In genomic region chr5:78899922-78900362, GRCh38 we compare ENCODE assay signal across 8 cellular contexts.
DNase-seq lines count a peak whose midpoint lies in the region; ATAC-seq, FAIRE-seq and TF ChIP-seq lines count a peak whose summit lies in the region.

No MANE protein-coding gene starts in this region.

- DNase-seq in heart right ventricle, result peak in 1 of 2 donors; percentile 43
- no peak for DNase-seq in Right ventricle myocardium superior
- peak; percentile 82 for DNase-seq in NB4 (ENCODE audit: low read depth)
- DNase-seq in activated CD8-positive, alpha-beta T cell treated with anti-CD3 and anti-CD28 coated beads for 36 hours, result peak; percentile 43
- DNase-seq in HepG2 (ENCODE audit: low spot score), result peak; percentile 58
- no peak for DNase-seq in putamen (ENCODE audit: low spot score)
- no peak for DNase-seq in GF-D8 (lab: John Stamatoyannopoulos, UW)

- no peak overlapping the region for H3K27ac ChIP-seq in heart right ventricle
- no peak overlapping the region for H3K27ac ChIP-seq in HepG2 (ENCODE audit: extremely low read length, insufficient read depth, low read length)

- TF ChIP-seq EP300 in HepG2 (IDR thresholded peaks at IDR 0.05; ENCODE audit: low read depth in 2 of 2, low read length in 2 of 2) (no peak), HepG2 (CRISPR knock-in tag; IDR thresholded peaks at IDR 0.05; ENCODE audit: borderline replicate concordance) (no peak)

- no peak overlapping the region for H3K9ac ChIP-seq in HepG2 (ENCODE audit: insufficient read depth, low read depth, low read length)

- no peaks in the 10 kb centered on the region for H4K20me1 ChIP-seq in HepG2 (ENCODE audit: insufficient read depth, low read length)

- no peak overlapping the region for H3K4me3 Mint-ChIP-seq in activated CD8-positive, alpha-beta T cell treated with anti-CD3 and anti-CD28 coated beads for 36 hours

- H3K4me3 ChIP-seq in heart right ventricle (no peak overlapping the region), NB4 (ENCODE audit: low read depth, low read length) (no peak overlapping the region), HepG2 (replicated peaks in 1 of 3; ENCODE audit: insufficient read depth in 1 of 3, low read depth in 2 of 3, low read length in 3 of 3) (no peak overlapping the region)

- no peak for TF ChIP-seq POLR2A in NB4 (IDR thresholded peaks at IDR 0.05; ENCODE audit: extremely low read depth, insufficient read length)
- no peak for TF ChIP-seq POLR2A in HepG2 (IDR thresholded peaks at IDR 0.05; ENCODE audit: insufficient read depth in 1 of 2, low read depth in 2 of 2, low read length in 2 of 2)

- no peak overlapping the region for H3K4me2 ChIP-seq in HepG2 (ENCODE audit: low read depth, low read length)

- ATAC-seq in heart right ventricle (no peak), Right ventricle myocardium superior (ENCODE audit: poor library complexity) (no peak), HepG2 (peak; percentile 86), GM19463 (IDR thresholded peaks at IDR 0.05; ENCODE audit: unreplicated experiment) (no peak)
- no peak for ATAC-seq in activated CD8-positive, alpha-beta T cell treated with anti-CD3 and anti-CD28 coated beads for 36 hours

- H3K4me1 ChIP-seq in heart right ventricle, result peaks cover 0 to 11% (median 2%) of the 10 kb centered on the region in 9 donors
- H3K4me1 ChIP-seq in HepG2 (ENCODE audit: insufficient read depth, low read length), result no peaks in the 10 kb centered on the region

- peak; percentile 34 to 75 (median 61) for TF ChIP-seq CTCF in heart right ventricle (IDR thresholded peaks at IDR 0.05)
- TF ChIP-seq CTCF in NB4 (IDR thresholded peaks at IDR 0.05; ENCODE audit: low read depth, low read length), result peak; percentile 81
- peak; percentile 33 for TF ChIP-seq CTCF in activated CD8-positive, alpha-beta T cell treated with anti-CD3 and anti-CD28 coated beads for 36 hours (IDR thresholded peaks at IDR 0.05)
- peak; percentile 72 for TF ChIP-seq CTCF in HepG2 (CRISPR knock-in tag; IDR thresholded peaks at IDR 0.05)

- FAIRE-seq in HepG2 (lab: Jason Lieb, UNC), result peak; percentile 78

- 13 to 14% methylated on average over 3 of the region's 3 CpGs for WGBS in heart right ventricle, 2 donors
- WGBS in HepG2 (ENCODE audit: low lambda C conversion rate), result 6% methylated on average over 3 of the region's 3 CpGs

- H3K36me3 ChIP-seq in heart right ventricle (no peaks in the 10 kb centered on the region), HepG2 (replicated peaks in 1 of 2; ENCODE audit: control insufficient read depth in 1 of 2, insufficient read depth in 2 of 2, low read length in 2 of 2) (peaks cover 5 to 23% of the 10 kb centered on the region in 2 experiments; a peak in 4 of 5 replicates)

- intact Hi-C loops in heart right ventricle (cut with DNase I), result loop anchor here in 8 of 10 donors (2.0 to 10.0 kb wide), 8 partner anchors 55 to 365 kb away; no protein-coding TSS in a partner anchor
- intact Hi-C loops in Right ventricle myocardium superior (cut with DNase I), result loop anchor here (10.0 kb wide), 1 partner anchor 245 kb away; no protein-coding TSS in a partner anchor
- intact Hi-C loops in activated CD8-positive, alpha-beta T cell treated with anti-CD3 and anti-CD28 coated beads for 36 hours (cut with micrococcal nuclease), result no loop called here
- intact Hi-C loops in HepG2 (cut with micrococcal nuclease; ENCODE audit: unreplicated experiment), result loop anchor here (1.0 to 10.0 kb wide), 3 partner anchors 65 to 235 kb away; no protein-coding TSS in a partner anchor

- POLR2A ChIA-PET in activated CD8-positive, alpha-beta T cell treated with anti-CD3 and anti-CD28 coated beads for 36 hours (lab: Charles Lee), result no interaction called here
- POLR2A ChIA-PET in HepG2 (lab: Yijun Ruan, JAX), result no interaction called here

- peaks cover 11% of the 10 kb centered on the region for H3K9me3 Mint-ChIP-seq in activated CD8-positive, alpha-beta T cell treated with anti-CD3 and anti-CD28 coated beads for 36 hours

- no peaks in the 10 kb centered on the region for H3K4me1 Mint-ChIP-seq in activated CD8-positive, alpha-beta T cell treated with anti-CD3 and anti-CD28 coated beads for 36 hours (ENCODE audit: low read depth)

- TF ChIP-seq RAD21 in HepG2 (CRISPR knock-in tag; IDR thresholded peaks at IDR 0.05), result peak; percentile 72

- H3K27ac Mint-ChIP-seq in activated CD8-positive, alpha-beta T cell treated with anti-CD3 and anti-CD28 coated beads for 36 hours, result no peak overlapping the region

- no peaks in the 10 kb centered on the region for H3K79me2 ChIP-seq in HepG2 (ENCODE audit: insufficient read depth, low read length)

- no peaks in the 10 kb centered on the region for H3K27me3 ChIP-seq in heart right ventricle
- H3K27me3 ChIP-seq in HepG2 (ENCODE audit: control insufficient read depth in 1 of 2, insufficient read depth in 2 of 2, low read length in 2 of 2), result no peaks in the 10 kb centered on the region

- in situ Hi-C loops in HepG2 (cut with HindIII; ENCODE audit: extremely low pct_ligation_motif_present, low pct_unique_long_range_greater_than_20kb), result loop anchor here (5.0 to 10.0 kb wide), 2 partner anchors 62 to 235 kb away; no protein-coding TSS in a partner anchor

- H2AFZ ChIP-seq in HepG2 (ENCODE audit: low read length), result no peak overlapping the region

- no TSS peak for BruUV-seq in HepG2 (replicated peaks; lab: Mats Ljungman, UMichigan)

- peaks cover 12% of the 10 kb centered on the region for H3K36me3 Mint-ChIP-seq in activated CD8-positive, alpha-beta T cell treated with anti-CD3 and anti-CD28 coated beads for 36 hours (ENCODE audit: low read depth)

- no peaks in the 10 kb centered on the region for H3K27me3 Mint-ChIP-seq in activated CD8-positive, alpha-beta T cell treated with anti-CD3 and anti-CD28 coated beads for 36 hours

- CTCF ChIA-PET in activated CD8-positive, alpha-beta T cell treated with anti-CD3 and anti-CD28 coated beads for 36 hours (lab: Charles Lee), result interaction anchor here (0.8 to 2.8 kb wide), 12 partner anchors 12 to 233 kb away, joined by 3 to 12 read pairs (median 4); no protein-coding TSS in a partner anchor
- CTCF ChIA-PET in HepG2 (lab: Yijun Ruan, JAX; ENCODE audit: low intra/inter-chr PET ratio, low total read pairs), result interaction anchor here (1.3 to 1.7 kb wide), 3 partner anchors 65 to 234 kb away, joined by 3 to 6 read pairs (median 3); no protein-coding TSS in a partner anchor

- H3K9me3 ChIP-seq in heart right ventricle, result peaks cover 0 to 21% (median 6%) of the 10 kb centered on the region in 11 donors
- no peaks in the 10 kb centered on the region for H3K9me3 ChIP-seq in HepG2 (ENCODE audit: low read length)

TF ChIP-seq in HepG2, 621 proteins besides CTCF, POLR2A, EP300 and RAD21 (continues in another document):
- peak; percentile 34; the same call in 1 of the 2 replicates for TF ChIP-seq MIXL1 (CRISPR knock-in tag; IDR thresholded peaks at IDR 0.05)
- no peak for TF ChIP-seq RXRA (CRISPR knock-in tag; IDR thresholded peaks at IDR 0.05)
- TF ChIP-seq TSC22D2 (CRISPR knock-in tag; IDR thresholded peaks at IDR 0.05; ENCODE audit: borderline replicate concordance), result no peak
- 0 out of 2 replicates have a peak, but pooled peaks have one; percentile 13 for TF ChIP-seq SOX5 (CRISPR knock-in tag; IDR thresholded peaks at IDR 0.05; ENCODE audit: borderline replicate concordance)
- TF ChIP-seq SAP130 (CRISPR knock-in tag; IDR thresholded peaks at IDR 0.05; ENCODE audit: low read depth), result 0 out of 2 replicates have a peak, but pooled peaks have one; percentile 12
- TF ChIP-seq EZH2 (conservative IDR thresholded peaks at IDR 0.05; ENCODE audit: low read depth, low read length), result no peak
- TF ChIP-seq NAIF1 (CRISPR knock-in tag; IDR thresholded peaks at IDR 0.05; ENCODE audit: borderline replicate concordance), result no peak
- TF ChIP-seq ZNF17 (CRISPR knock-in tag; IDR thresholded peaks at IDR 0.05), result no peak
- peak; percentile 84 for TF ChIP-seq STAG1 (CRISPR knock-in tag; IDR thresholded peaks at IDR 0.05)
- no peak for TF ChIP-seq SMYD3 (CRISPR knock-in tag; IDR thresholded peaks at IDR 0.05)
- TF ChIP-seq DMTF1 (CRISPR knock-in tag; IDR thresholded peaks at IDR 0.05), result no peak
- peak; percentile 40 for TF ChIP-seq XRCC5 (optimal IDR thresholded peaks at IDR 0.05; ENCODE audit: low read length)
- no peak for TF ChIP-seq ZNF501 (CRISPR knock-in tag; IDR thresholded peaks at IDR 0.05)
- no peak for TF ChIP-seq CERS6 (CRISPR knock-in tag; IDR thresholded peaks at IDR 0.05)
- TF ChIP-seq GATAD2A (CRISPR knock-in tag; IDR thresholded peaks at IDR 0.05), result 0 out of 2 replicates have a peak, but pooled peaks have one; percentile 29
- TF ChIP-seq ZNF354B (CRISPR knock-in tag; IDR thresholded peaks at IDR 0.05), result 0 out of 2 replicates have a peak, but pooled peaks have one; percentile 26
- peak; percentile 61 for TF ChIP-seq SMC3 (IDR thresholded peaks at IDR 0.05; ENCODE audit: low read length)

Comparison
In these comparisons a context has a peak if more than half of its experiments do, and no peak if none do; other contexts are left out.
1. DNase-seq: peak in NB4 (single experiment), activated CD8-positive, alpha-beta T cell treated with anti-CD3 and anti-CD28 coated beads for 36 hours (single experiment) and HepG2 (single experiment); none in Right ventricle myocardium superior (single experiment), putamen (single experiment) and GF-D8 (single experiment).
2. Peak in every context shown above with its lines, with median percentiles within 50 percentile points of each other: CTCF ChIP-seq.